ENCODE assay signal across 9 cellular contexts in the genomic region with DNA sequence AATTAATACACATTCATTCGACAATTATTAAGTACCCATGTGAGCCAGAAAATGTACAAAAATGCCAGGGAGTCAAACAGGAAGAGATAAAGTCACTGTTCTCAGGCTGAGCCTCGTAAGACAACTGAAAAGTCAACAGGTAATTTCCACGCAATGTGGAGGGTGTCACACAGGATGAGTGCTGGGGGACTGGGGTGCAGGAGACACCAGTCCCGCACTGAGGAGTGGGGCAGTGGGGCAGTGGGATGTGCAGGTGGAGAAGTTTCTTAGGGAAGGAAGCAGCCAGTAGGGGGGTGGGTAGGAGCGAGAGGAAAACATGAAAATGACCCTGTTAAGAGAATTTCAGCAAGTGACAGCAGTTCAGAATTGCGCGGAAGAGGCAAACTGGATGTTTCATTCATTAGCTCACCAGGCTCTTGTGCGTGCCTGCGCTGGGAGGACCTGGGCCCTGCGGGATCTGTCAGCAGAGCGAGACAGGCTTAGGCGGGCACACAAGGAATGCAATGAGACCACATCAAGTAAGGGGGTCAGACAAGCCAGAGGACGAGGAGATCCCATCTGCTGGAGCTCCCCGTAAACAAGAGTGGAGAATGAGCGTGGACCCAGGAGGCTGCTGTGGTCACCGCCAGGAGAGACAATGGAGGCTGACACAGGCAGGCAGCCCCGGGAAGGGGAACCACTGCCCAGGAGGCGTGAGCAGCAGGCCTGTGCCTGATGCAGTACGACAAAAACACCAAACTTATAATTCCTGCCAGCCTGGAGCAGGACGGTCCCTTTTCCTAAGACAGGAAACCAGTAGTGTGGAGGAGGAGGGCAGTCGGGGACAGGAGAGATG. TPM values are rescaled to one million over a fixed set of nuclear protein-coding genes. Genes with fewer than 3 reads are reported as not detected.
DNase-seq lines count a peak whose midpoint lies in the region; ATAC-seq and TF ChIP-seq lines count a peak whose summit lies in the region.
"Had no signal": no experiment of that assay in that cellular context is flagged by ENCODE, and none has a peak within 500 bp of the region (broad histone marks: within the 10 kb centered on the region; RNA-seq: fewer than 3 reads in every experiment).

No MANE protein-coding gene starts in this region.

- no peaks in the 10 kb centered on the region for H3K36me3 Mint-ChIP-seq in CD4-positive, CD25-positive, alpha-beta regulatory T cell
- peaks cover 2% of the 10 kb centered on the region for H3K36me3 Mint-ChIP-seq in nephron progenitor cell (ENCODE audit: low read depth)

- no peaks in the 10 kb centered on the region for H3K9me3 ChIP-seq in CD4-positive, CD25-positive, alpha-beta regulatory T cell (ENCODE audit: control insufficient read depth in 2 of 2, low read length in 2 of 2)
- H3K9me3 ChIP-seq in KOPT-K1 (ENCODE audit: insufficient read depth, low read length, poor library complexity, severe bottlenecking), result no peaks in the 10 kb centered on the region

- no peak for ATAC-seq in CD4-positive, CD25-positive, alpha-beta regulatory T cell (ENCODE audit: low read depth in 2 of 2)

- H3K27me3 ChIP-seq in CD4-positive, CD25-positive, alpha-beta regulatory T cell (ENCODE audit: control insufficient read depth, insufficient read depth, low read length), result no peaks in the 10 kb centered on the region

- H3K4me1 Mint-ChIP-seq in CD4-positive, CD25-positive, alpha-beta regulatory T cell, result peaks cover 16 to 82% (median 57%) of the 10 kb centered on the region in 4 donors
- H3K4me1 Mint-ChIP-seq in nephron progenitor cell, result peaks cover 88% of the 10 kb centered on the region

- H3K27ac ChIP-seq in CD4-positive, CD25-positive, alpha-beta regulatory T cell (ENCODE audit: insufficient read depth, low read length, poor library complexity, severe bottlenecking), result no peak overlapping the region
- H3K27ac ChIP-seq in KOPT-K1 (ENCODE audit: low read depth, low read length, poor library complexity, severe bottlenecking) (peak overlapping the region; percentile 97), cingulate gyrus (ENCODE audit: low read depth, low read length) (peak overlapping the region; percentile 75)

- no peak for TF ChIP-seq CTCF in nephron progenitor cell (IDR thresholded peaks at IDR 0.05)

- H3K27ac Mint-ChIP-seq in CD4-positive, CD25-positive, alpha-beta regulatory T cell, result peak overlapping the region; percentile 92 to 96 (median 94)
- peak overlapping the region; percentile 75 for H3K27ac Mint-ChIP-seq in nephron progenitor cell

- peaks cover 57% of the 10 kb centered on the region for H3K4me1 ChIP-seq in CD4-positive, CD25-positive, alpha-beta regulatory T cell (ENCODE audit: control insufficient read depth, insufficient read depth, low read length, poor library complexity, severe bottlenecking)

- H3K36me3 ChIP-seq in CD4-positive, CD25-positive, alpha-beta regulatory T cell (ENCODE audit: control insufficient read depth, insufficient read depth, low read length), result peaks cover 11% of the 10 kb centered on the region
- H3K36me3 ChIP-seq in KOPT-K1 (ENCODE audit: insufficient read depth, low read length), result 0 out of 2 replicates have a peak, but pooled peaks cover 6% of the 10 kb centered on the region

- H3K4me3 ChIP-seq in CD4-positive, CD25-positive, alpha-beta regulatory T cell (ENCODE audit: low read depth, low read length), result peak overlapping the region; percentile 64

- H3K9me3 Mint-ChIP-seq in CD4-positive, CD25-positive, alpha-beta regulatory T cell, result no peaks in the 10 kb centered on the region
- no peaks in the 10 kb centered on the region for H3K9me3 Mint-ChIP-seq in nephron progenitor cell

- no peak for DNase-seq in CD4-positive, CD25-positive, alpha-beta regulatory T cell
- DNase-seq in nephron progenitor cell, result no peak
- DNase-seq in HUDEP-2 (lab: John Stamatoyannopoulos, UW; ENCODE audit: unreplicated experiment in 76 of 76), result no peak
- DNase-seq in NK-92 treated with Interleukin-12 subunit alpha and Interleukin-12 subunit beta, amount 100 ng/mL, for 24 hours (lab: John Stamatoyannopoulos, UW), result no peak
- DNase-seq in UCSD-AML1 (lab: John Stamatoyannopoulos, UW; ENCODE audit: unreplicated experiment), result no peak
- no peak for DNase-seq in stimulated activated naive CD4-positive, alpha-beta T cell (lab: John Stamatoyannopoulos, UW)
- DNase-seq: Karpas-422 had no signal

- H3K4me3 Mint-ChIP-seq in CD4-positive, CD25-positive, alpha-beta regulatory T cell, result peak overlapping the region; percentile 77 to 91 (median 82)
- H3K4me3 Mint-ChIP-seq in nephron progenitor cell, result no peak overlapping the region

- H3K27me3 Mint-ChIP-seq in CD4-positive, CD25-positive, alpha-beta regulatory T cell, result no peaks in the 10 kb centered on the region
- H3K27me3 Mint-ChIP-seq in nephron progenitor cell (ENCODE audit: low read depth, poor library complexity), result peaks cover 5% of the 10 kb centered on the region

RNA-seq across cellular contexts. Expression of a gene that starts 21.0 kb away (rescaled TPM):
- total RNA-seq in CD4-positive, CD25-positive, alpha-beta regulatory T cell, result 31.6 TPM
- 1 to 10 TPM in 3 of 4 donors, under 1 TPM in 1; 0.67 to 2.2 (median 1.8) TPM for polyA plus RNA-seq in CD4-positive, CD25-positive, alpha-beta regulatory T cell
